In genomic region chr11:66562907-66563583, GRCh38 we compare ENCODE assay signal across 10 cellular contexts. TPM values are rescaled to one million over a fixed set of nuclear protein-coding genes. Genes with fewer than 3 reads are reported as not detected.
"Had no signal": no experiment of that assay in that cellular context is flagged by ENCODE, and none has a peak within 500 bp of the region (broad histone marks: within the 10 kb centered on the region; RNA-seq: fewer than 3 reads in every experiment).

No MANE protein-coding gene starts in this region.

- ATAC-seq: HepG2 had no signal

- FAIRE-seq: HepG2 had no signal

- DNase-seq: GM23248, GOT3, H9, HCEC 1CT, KG1 had no signal

- H3K4me3 Mint-ChIP-seq: H9, IgD-negative memory B cell had no signal

- H2AFZ ChIP-seq: GM23248 had no signal

- H3K9ac ChIP-seq: GM23248 had no signal

- H3K27ac ChIP-seq: GM23248, HL-60 had no signal

- H3K4me3 ChIP-seq: GM23248 had no signal

- H3K9me3 Mint-ChIP-seq: H9, IgD-negative memory B cell had no signal

- H3K36me3 Mint-ChIP-seq: IgD-negative memory B cell had no signal

RNA-seq across cellular contexts. Expression of gene CTSF, which starts 5.4 kb away (rescaled TPM):
- total RNA-seq: HepG2 had no signal
- polyA plus RNA-seq: HepG2 had no signal

RNA-seq across cellular contexts. Expression of gene ACTN3, which starts 16.3 kb away (rescaled TPM):
- total RNA-seq: GM23248, H4, HT1080 had no signal
- polyA plus RNA-seq: GM23248, IgD-negative memory B cell had no signal

RNA-seq across cellular contexts. Expression of gene CCDC87, which starts 29.8 kb away (rescaled TPM):
- polyA plus RNA-seq: IgD-negative memory B cell had no signal
